Comparison of ENCODE assay signal across 1 cellular context in genomic region chr11:17471501-17471900, GRCh38.
TF ChIP-seq lines count a peak whose summit lies in the region.

No MANE protein-coding gene starts in this region.

TF ChIP-seq in HCT116, 20 proteins besides CTCF, POLR2A, EP300 and RAD21 (continued from another document):
- TF ChIP-seq, protein P1, sequence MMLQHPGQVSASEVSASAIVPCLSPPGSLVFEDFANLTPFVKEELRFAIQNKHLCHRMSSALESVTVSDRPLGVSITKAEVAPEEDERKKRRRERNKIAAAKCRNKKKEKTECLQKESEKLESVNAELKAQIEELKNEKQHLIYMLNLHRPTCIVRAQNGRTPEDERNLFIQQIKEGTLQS (IDR thresholded peaks at IDR 0.05), result no peak
- TF ChIP-seq, protein P2, sequence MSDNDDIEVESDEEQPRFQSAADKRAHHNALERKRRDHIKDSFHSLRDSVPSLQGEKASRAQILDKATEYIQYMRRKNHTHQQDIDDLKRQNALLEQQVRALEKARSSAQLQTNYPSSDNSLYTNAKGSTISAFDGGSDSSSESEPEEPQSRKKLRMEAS (IDR thresholded peaks at IDR 0.05), result no peak
- TF ChIP-seq ZNF274 (IDR thresholded peaks at IDR 0.05; ENCODE audit: low read depth, low read length) (no peak), FOSL1 (IDR thresholded peaks at IDR 0.05; ENCODE audit: low read depth) (no peak)
